Comparison of ENCODE assay signal across 1 cellular context in the genomic region with DNA sequence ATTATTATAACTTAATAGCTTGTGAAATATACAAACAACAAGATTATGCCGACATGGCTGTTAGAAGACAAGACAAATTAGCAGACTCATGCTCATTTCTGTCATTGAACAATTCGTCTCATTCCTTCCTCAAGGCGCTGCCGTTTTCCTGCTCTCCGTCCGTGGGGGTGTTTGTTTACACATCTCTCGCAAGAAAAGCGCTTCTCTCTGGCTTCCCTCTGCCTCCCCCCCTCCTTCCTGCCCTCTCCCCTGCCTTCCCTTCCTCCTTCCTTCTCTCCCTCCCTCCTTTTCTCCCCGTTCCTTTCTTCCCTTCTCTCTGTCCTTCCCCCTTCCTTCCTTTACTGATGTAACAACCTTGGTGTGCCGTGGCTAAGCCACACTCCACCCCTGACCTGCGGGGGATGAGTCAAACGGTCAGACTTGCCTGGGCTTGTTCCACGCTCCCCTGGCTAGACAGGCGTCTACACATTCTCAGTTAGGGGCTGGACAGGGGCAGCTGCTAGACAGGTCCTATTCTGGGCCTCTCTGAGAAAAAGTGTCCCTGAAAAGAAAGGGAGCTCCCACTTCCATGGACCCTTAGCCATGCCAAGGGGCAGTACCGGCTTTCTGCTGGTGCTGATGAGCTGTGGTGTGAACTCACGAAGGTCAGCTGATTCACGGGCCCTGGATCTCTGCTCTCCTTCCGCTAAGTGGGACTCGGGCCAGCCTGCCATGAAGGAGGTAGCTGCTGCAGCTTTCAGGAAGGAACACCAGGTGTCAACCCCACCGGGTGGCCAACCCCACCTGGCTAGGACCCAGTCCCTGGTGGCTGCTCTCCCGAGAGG.
TF ChIP-seq lines count a peak whose summit lies in the region.

No MANE protein-coding gene starts in this region.

TF ChIP-seq in HepG2, 621 proteins besides CTCF, POLR2A, EP300 and RAD21 (continued from another document):
- TF ChIP-seq, protein P1, sequence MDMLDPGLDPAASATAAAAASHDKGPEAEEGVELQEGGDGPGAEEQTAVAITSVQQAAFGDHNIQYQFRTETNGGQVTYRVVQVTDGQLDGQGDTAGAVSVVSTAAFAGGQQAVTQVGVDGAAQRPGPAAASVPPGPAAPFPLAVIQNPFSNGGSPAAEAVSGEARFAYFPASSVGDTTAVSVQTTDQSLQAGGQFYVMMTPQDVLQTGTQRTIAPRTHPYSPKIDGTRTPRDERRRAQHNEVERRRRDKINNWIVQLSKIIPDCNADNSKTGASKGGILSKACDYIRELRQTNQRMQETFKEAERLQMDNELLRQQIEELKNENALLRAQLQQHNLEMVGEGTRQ (IDR thresholded peaks at IDR 0.05; ENCODE audit: low read depth, low read length), result no peak
- TF ChIP-seq, protein P1 (CRISPR knock-in tag; IDR thresholded peaks at IDR 0.05; ENCODE audit: borderline replicate concordance), result no peak
- TF ChIP-seq ZNF709 (CRISPR knock-in tag; IDR thresholded peaks at IDR 0.05) (no peak), ZBTB38 (CRISPR knock-in tag; IDR thresholded peaks at IDR 0.05) (no peak), XRCC5 (optimal IDR thresholded peaks at IDR 0.05; ENCODE audit: low read length) (no peak), TP53 (CRISPR knock-in tag; conservative IDR thresholded peaks at IDR 0.05) (peak; percentile 97), GFI1 (CRISPR knock-in tag; IDR thresholded peaks at IDR 0.05; ENCODE audit: borderline replicate concordance) (no peak), FOSL1 (CRISPR knock-in tag; IDR thresholded peaks at IDR 0.05; ENCODE audit: borderline replicate concordance) (no peak), FOSL2 (CRISPR knock-in tag; IDR thresholded peaks at IDR 0.05) (peak; percentile 46), MAFK (conservative IDR thresholded peaks at IDR 0.05 in 1 of 2, IDR thresholded peaks at IDR 0.05 in 1 of 2; ENCODE audit: low read length in 2 of 2) (peak in 1 of 2 experiments; percentile 55; a peak in 3 of 4 replicates)
- TF ChIP-seq, protein P2, sequence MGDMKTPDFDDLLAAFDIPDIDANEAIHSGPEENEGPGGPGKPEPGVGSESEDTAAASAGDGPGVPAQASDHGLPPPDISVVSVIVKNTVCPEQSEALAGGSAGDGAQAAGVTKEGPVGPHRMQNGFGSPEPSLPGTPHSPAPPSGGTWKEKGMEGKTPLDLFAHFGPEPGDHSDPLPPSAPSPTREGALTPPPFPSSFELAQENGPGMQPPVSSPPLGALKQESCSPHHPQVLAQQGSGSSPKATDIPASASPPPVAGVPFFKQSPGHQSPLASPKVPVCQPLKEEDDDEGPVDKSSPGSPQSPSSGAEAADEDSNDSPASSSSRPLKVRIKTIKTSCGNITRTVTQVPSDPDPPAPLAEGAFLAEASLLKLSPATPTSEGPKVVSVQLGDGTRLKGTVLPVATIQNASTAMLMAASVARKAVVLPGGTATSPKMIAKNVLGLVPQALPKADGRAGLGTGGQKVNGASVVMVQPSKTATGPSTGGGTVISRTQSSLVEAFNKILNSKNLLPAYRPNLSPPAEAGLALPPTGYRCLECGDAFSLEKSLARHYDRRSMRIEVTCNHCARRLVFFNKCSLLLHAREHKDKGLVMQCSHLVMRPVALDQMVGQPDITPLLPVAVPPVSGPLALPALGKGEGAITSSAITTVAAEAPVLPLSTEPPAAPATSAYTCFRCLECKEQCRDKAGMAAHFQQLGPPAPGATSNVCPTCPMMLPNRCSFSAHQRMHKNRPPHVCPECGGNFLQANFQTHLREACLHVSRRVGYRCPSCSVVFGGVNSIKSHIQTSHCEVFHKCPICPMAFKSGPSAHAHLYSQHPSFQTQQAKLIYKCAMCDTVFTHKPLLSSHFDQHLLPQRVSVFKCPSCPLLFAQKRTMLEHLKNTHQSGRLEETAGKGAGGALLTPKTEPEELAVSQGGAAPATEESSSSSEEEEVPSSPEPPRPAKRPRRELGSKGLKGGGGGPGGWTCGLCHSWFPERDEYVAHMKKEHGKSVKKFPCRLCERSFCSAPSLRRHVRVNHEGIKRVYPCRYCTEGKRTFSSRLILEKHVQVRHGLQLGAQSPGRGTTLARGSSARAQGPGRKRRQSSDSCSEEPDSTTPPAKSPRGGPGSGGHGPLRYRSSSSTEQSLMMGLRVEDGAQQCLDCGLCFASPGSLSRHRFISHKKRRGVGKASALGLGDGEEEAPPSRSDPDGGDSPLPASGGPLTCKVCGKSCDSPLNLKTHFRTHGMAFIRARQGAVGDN (CRISPR knock-in tag; IDR thresholded peaks at IDR 0.05), result peak; percentile 33
- TF ChIP-seq, protein P3, sequence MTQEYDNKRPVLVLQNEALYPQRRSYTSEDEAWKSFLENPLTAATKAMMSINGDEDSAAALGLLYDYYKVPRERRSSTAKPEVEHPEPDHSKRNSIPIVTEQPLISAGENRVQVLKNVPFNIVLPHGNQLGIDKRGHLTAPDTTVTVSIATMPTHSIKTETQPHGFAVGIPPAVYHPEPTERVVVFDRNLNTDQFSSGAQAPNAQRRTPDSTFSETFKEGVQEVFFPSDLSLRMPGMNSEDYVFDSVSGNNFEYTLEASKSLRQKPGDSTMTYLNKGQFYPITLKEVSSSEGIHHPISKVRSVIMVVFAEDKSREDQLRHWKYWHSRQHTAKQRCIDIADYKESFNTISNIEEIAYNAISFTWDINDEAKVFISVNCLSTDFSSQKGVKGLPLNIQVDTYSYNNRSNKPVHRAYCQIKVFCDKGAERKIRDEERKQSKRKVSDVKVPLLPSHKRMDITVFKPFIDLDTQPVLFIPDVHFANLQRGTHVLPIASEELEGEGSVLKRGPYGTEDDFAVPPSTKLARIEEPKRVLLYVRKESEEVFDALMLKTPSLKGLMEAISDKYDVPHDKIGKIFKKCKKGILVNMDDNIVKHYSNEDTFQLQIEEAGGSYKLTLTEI (CRISPR knock-in tag; conservative IDR thresholded peaks at IDR 0.05), result no peak
